In the genomic region with DNA sequence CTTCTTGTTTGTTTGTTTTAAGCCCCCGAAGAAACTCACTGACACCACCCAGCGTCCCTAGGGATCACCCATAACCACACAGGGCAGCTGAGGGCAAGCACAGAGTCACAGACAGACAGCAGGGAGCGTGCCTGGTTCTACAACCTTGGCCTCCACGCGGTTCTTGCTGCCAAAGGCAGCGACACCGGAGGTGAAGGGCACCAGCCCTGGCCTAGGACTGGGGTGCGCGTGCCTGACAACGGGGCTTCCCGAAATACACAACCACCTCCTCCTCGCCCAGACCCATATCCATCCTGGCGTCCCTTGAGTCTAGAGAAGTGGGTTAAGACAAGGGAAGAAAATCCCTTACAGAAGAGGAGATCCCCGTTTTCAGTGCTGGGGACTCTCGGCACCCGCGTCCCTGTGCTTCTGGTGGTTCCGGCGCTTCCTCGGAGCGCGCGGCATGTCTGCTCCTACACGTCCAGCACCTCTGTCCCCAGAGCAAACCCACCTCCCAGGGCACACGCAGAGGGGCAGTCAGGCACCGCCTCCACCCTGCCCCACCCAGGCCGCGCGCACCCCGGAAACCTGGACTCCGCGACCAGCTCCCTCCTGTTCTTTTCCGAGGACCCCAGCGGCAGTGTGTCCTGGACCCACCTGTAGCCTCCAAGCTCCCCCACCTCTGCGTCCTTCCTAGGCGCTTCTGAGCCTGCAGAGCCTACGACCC, we compare ENCODE assay signal across 8 cellular contexts. TPM values are rescaled to one million over a fixed set of nuclear protein-coding genes. Genes with fewer than 3 reads are reported as not detected.
DNase-seq lines count a peak whose midpoint lies in the region; ATAC-seq and TF ChIP-seq lines count a peak whose summit lies in the region.

No MANE protein-coding gene starts in this region.

- 1 to 11% methylated on average over 27 to 37 of the region's 37 CpGs for WGBS in lower leg skin, 2 donors

- peak; percentile 35 to 46 for DNase-seq in central memory CD8-positive, alpha-beta T cell (ENCODE audit: low spot score in 2 of 2)
- DNase-seq in lower leg skin (ENCODE audit: low spot score in 2 of 2) = peak; percentile 19 to 86
- peak; percentile 32 to 41 for DNase-seq in stimulated activated CD8-positive, alpha-beta memory T cell treated with anti-CD3 and anti-CD28 coated beads, Interleukin-2, amount 100 ng/mL, for 48 hours (ENCODE audit: low read depth in 2 of 2)
- DNase-seq in epidermal melanocyte (ENCODE audit: insufficient read length, low spot score) = no peak

- H3K4me3 ChIP-seq in ACC112 (ENCODE audit: low read depth, low read length) (peak overlapping the region; percentile 94), WI38 (ENCODE audit: low read depth, low read length) (peak overlapping the region; percentile 82), lower leg skin (ENCODE audit: low read depth, poor library complexity, severe bottlenecking) (peak overlapping the region; percentile 55)

- no peaks in the 10 kb centered on the region for H3K36me3 ChIP-seq in ACC112 (ENCODE audit: insufficient read depth, low read length)

- peaks cover 43% of the 10 kb centered on the region for H3K79me2 ChIP-seq in ACC112 (ENCODE audit: control insufficient read depth, insufficient read depth, low read length, unreplicated experiment)

- no peaks in the 10 kb centered on the region for H3K9me3 Mint-ChIP-seq in central memory CD8-positive, alpha-beta T cell

- H3K27me3 Mint-ChIP-seq in central memory CD8-positive, alpha-beta T cell = no peaks in the 10 kb centered on the region

- peak overlapping the region; percentile 99 for H3K27ac Mint-ChIP-seq in central memory CD8-positive, alpha-beta T cell (ENCODE audit: low read depth)

- ATAC-seq in GM19025 (IDR thresholded peaks at IDR 0.05; ENCODE audit: low read depth, unreplicated experiment) = peak; percentile 6
- peak; percentile 22 for ATAC-seq in HG03354 (IDR thresholded peaks at IDR 0.05; ENCODE audit: poor library complexity, severe bottlenecking, unreplicated experiment)
- peak; percentile 39 for ATAC-seq in central memory CD8-positive, alpha-beta T cell (replicated peaks; ENCODE audit: extremely low read depth, poor library complexity, severe bottlenecking)

- peaks cover 34% of the 10 kb centered on the region for H3K36me3 Mint-ChIP-seq in central memory CD8-positive, alpha-beta T cell (ENCODE audit: insufficient read depth)

- peak overlapping the region; percentile 97 for H3K4me3 Mint-ChIP-seq in central memory CD8-positive, alpha-beta T cell

- H3K4me1 ChIP-seq in ACC112 (ENCODE audit: control insufficient read depth, insufficient read depth, low read length, unreplicated experiment) = peaks cover 33% of the 10 kb centered on the region

- intact Hi-C loops in lower leg skin (cut with DNase I; ENCODE audit: low total_unique reads) = no loop called here

- no peaks in the 10 kb centered on the region for H3K27me3 ChIP-seq in ACC112 (ENCODE audit: insufficient read depth, low read length)

- TF ChIP-seq CTCF in WI38 (IDR thresholded peaks at IDR 0.05; ENCODE audit: low read depth, low read length) (no peak), lower leg skin (IDR thresholded peaks at IDR 0.05) (no peak)

- peak overlapping the region; percentile 63 for H2AFZ ChIP-seq in ACC112 (ENCODE audit: low read length, unreplicated experiment)

- peak overlapping the region; percentile 88 for H3K27ac ChIP-seq in ACC112 (ENCODE audit: low read depth, low read length)

- no peak for TF ChIP-seq POLR2A in lower leg skin (IDR thresholded peaks at IDR 0.05)

- H3K4me1 Mint-ChIP-seq in central memory CD8-positive, alpha-beta T cell = peaks cover 79% of the 10 kb centered on the region

RNA-seq across cellular contexts. Expression of gene RFTN1, which starts 0.9 kb away (rescaled TPM):
- 10 to 100 TPM; 11.2 to 39.5 (median 25.6) TPM for total RNA-seq in lower leg skin
